ENCODE assay signal across 8 cellular contexts in genomic region chr10:47361293-47361692, GRCh38. TPM values are rescaled to one million over a fixed set of nuclear protein-coding genes. Genes with fewer than 3 reads are reported as not detected.
DNase-seq lines count a peak whose midpoint lies in the region; ATAC-seq, FAIRE-seq and TF ChIP-seq lines count a peak whose summit lies in the region.

No MANE protein-coding gene starts in this region.

- 67% methylated on average over 9 of the region's 9 CpGs for WGBS in prostate gland

- H3K9me3 ChIP-seq in prostate gland, result no peaks in the 10 kb centered on the region

- H3K4me3 ChIP-seq in prostate gland, result no peak overlapping the region

- no peaks in the 10 kb centered on the region for H3K36me3 ChIP-seq in prostate gland

- ATAC-seq in SK-N-SH treated with all-trans-retinoic acid at 6 μM for 48 hours (peak; percentile 88), HG03280 (IDR thresholded peaks at IDR 0.05; ENCODE audit: unreplicated experiment) (no peak), HG02852 (IDR thresholded peaks at IDR 0.05; ENCODE audit: unreplicated experiment) (no peak), GM19324 (IDR thresholded peaks at IDR 0.05; ENCODE audit: low FRiP score, unreplicated experiment) (no peak)

- DNase-seq in CD1c-positive myeloid dendritic cell (ENCODE audit: extremely low spot score) (peak; percentile 54), GM19240 (ENCODE audit: insufficient read length, low spot score) (peak; percentile 24), frontal cortex (ENCODE audit: low spot score in 2 of 2) (peak; percentile 39 to 51), prostate gland (ENCODE audit: low spot score) (no peak)

- no peak for FAIRE-seq in frontal cortex (lab: Jason Lieb, UNC)

- TF ChIP-seq POLR2A in prostate gland (IDR thresholded peaks at IDR 0.05), result no peak

- peak; percentile 20 to 63 (median 40) for TF ChIP-seq CTCF in prostate gland (IDR thresholded peaks at IDR 0.05)

- no peak overlapping the region for H3K27ac ChIP-seq in prostate gland

- H3K27me3 ChIP-seq in prostate gland (replicated peaks; ENCODE audit: insufficient read depth), result no peaks in the 10 kb centered on the region

- intact Hi-C loops in prostate gland (cut with DNase I), result no loop called here

- H3K4me1 ChIP-seq in prostate gland (replicated peaks), result no peaks in the 10 kb centered on the region

TF ChIP-seq in SK-N-SH treated with all-trans-retinoic acid at 6 μM for 48 hours, 23 proteins besides CTCF, POLR2A, EP300 and RAD21:
- TF ChIP-seq ARNTL (CRISPR knock-in tag; IDR thresholded peaks at IDR 0.05; ENCODE audit: borderline replicate concordance, low read depth), result no peak
- no peak for TF ChIP-seq TCF4 (CRISPR knock-in tag; IDR thresholded peaks at IDR 0.05; ENCODE audit: borderline replicate concordance)
- TF ChIP-seq GLIS3 (CRISPR knock-in tag; IDR thresholded peaks at IDR 0.05), result no peak
- no peak for TF ChIP-seq OSR1 (CRISPR knock-in tag; IDR thresholded peaks at IDR 0.05)
- no peak for TF ChIP-seq SNAI2 (CRISPR knock-in tag; IDR thresholded peaks at IDR 0.05)
- TF ChIP-seq ZNF70 (CRISPR knock-in tag; IDR thresholded peaks at IDR 0.05), result no peak
- no peak for TF ChIP-seq CSRNP3 (CRISPR knock-in tag; IDR thresholded peaks at IDR 0.05)
- no peak for TF ChIP-seq ZFP30 (CRISPR knock-in tag; IDR thresholded peaks at IDR 0.05)
- no peak for TF ChIP-seq ZNF565 (CRISPR knock-in tag; conservative IDR thresholded peaks at IDR 0.05; ENCODE audit: low read depth)
- no peak for TF ChIP-seq PATZ1 (CRISPR knock-in tag; IDR thresholded peaks at IDR 0.05; ENCODE audit: borderline replicate concordance)
- no peak for TF ChIP-seq BACH2 (CRISPR knock-in tag; IDR thresholded peaks at IDR 0.05; ENCODE audit: borderline replicate concordance)
- TF ChIP-seq PPARA (CRISPR knock-in tag; IDR thresholded peaks at IDR 0.05; ENCODE audit: borderline replicate concordance), result no peak
- TF ChIP-seq ISL1 (CRISPR knock-in tag; IDR thresholded peaks at IDR 0.05), result no peak
- no peak for TF ChIP-seq ZNF8 (CRISPR knock-in tag; IDR thresholded peaks at IDR 0.05)
- TF ChIP-seq ZC3H10 (CRISPR knock-in tag; IDR thresholded peaks at IDR 0.05), result no peak
- TF ChIP-seq CREB5 (CRISPR knock-in tag; IDR thresholded peaks at IDR 0.05; ENCODE audit: low read depth), result no peak
- no peak for TF ChIP-seq CSDC2 (CRISPR knock-in tag; IDR thresholded peaks at IDR 0.05)
- TF ChIP-seq TSHZ2 (CRISPR knock-in tag; IDR thresholded peaks at IDR 0.05), result no peak
- no peak for TF ChIP-seq TOX (CRISPR knock-in tag; IDR thresholded peaks at IDR 0.05; ENCODE audit: borderline replicate concordance)
- TF ChIP-seq ZFP3 (CRISPR knock-in tag; IDR thresholded peaks at IDR 0.05), result no peak
TF ChIP-seq in SK-N-SH treated with all-trans-retinoic acid at 6 μM for 48 hours: peak in this region for 0.

RNA-seq across cellular contexts. Expression of gene RBP3, which starts 13.1 kb away (rescaled TPM):
- total RNA-seq in frontal cortex (not detected), prostate gland (not detected)

RNA-seq across cellular contexts. Expression of gene ZNF488, which starts 22.8 kb away (rescaled TPM):
- 0.41 TPM for total RNA-seq in frontal cortex
- 1 to 10 TPM; 1.5 to 1.9 TPM for total RNA-seq in prostate gland

RNA-seq across cellular contexts. Expression of gene GDF2, which starts 39.0 kb away (rescaled TPM):
- not detected for total RNA-seq in frontal cortex
- total RNA-seq in prostate gland, result not detected
